26 cellular contexts compared by ENCODE assay signal in genomic region chr1:55826413-55827080, GRCh38.
A peak's percentile ranks its signal among the peaks of the same experiment; 100 is the strongest.
DNase-seq lines count a peak whose midpoint lies in the region; ATAC-seq and TF ChIP-seq lines count a peak whose summit lies in the region.
"Had no signal": no experiment of that assay in that cellular context is flagged by ENCODE, and none has a peak within 500 bp of the region (broad histone marks: within the 10 kb centered on the region; RNA-seq: fewer than 3 reads in every experiment).

No MANE protein-coding gene starts in this region.

- H2AK5ac ChIP-seq in mesenchymal stem cell (ENCODE audit: low read length, severe bottlenecking) = no peak overlapping the region

- no peak overlapping the region for H3K14ac ChIP-seq in mesenchymal stem cell (ENCODE audit: low read length in 2 of 2)

- H2AFZ ChIP-seq in mesenchymal stem cell (ENCODE audit: low read depth, low read length) = no peak overlapping the region

- ATAC-seq in HG03175 (IDR thresholded peaks at IDR 0.05; ENCODE audit: unreplicated experiment) = no peak
- ATAC-seq: HepG2, sciatic nerve had no signal

- H3K36me3 ChIP-seq in MG63 (no peaks in the 10 kb centered on the region), mesenchymal stem cell (ENCODE audit: control insufficient read depth in 1 of 2, insufficient read depth in 2 of 2, low read depth in 1 of 2, low read length in 2 of 2) (no peaks in the 10 kb centered on the region)
- H3K36me3 ChIP-seq: BLaER1 treated with 17β-estradiol and CSF1 and Interleukin-3, amounts not matched to agents 10 nM and 100 nM; stomach; tibial nerve had no signal

- H2BK12ac ChIP-seq in mesenchymal stem cell (ENCODE audit: low read length in 2 of 2) = peak overlapping the region in 1 of 2 experiments; percentile 70

- CTCF ChIA-PET in AG04450 (lab: Charles Lee) = no interaction called here

- H3K4me1 ChIP-seq in mesenchymal stem cell (ENCODE audit: control insufficient read depth, insufficient read depth, low read depth, low read length) = no peaks in the 10 kb centered on the region
- H3K4me1 ChIP-seq: BLaER1 treated with 17β-estradiol and CSF1 and Interleukin-3, amounts not matched to agents 10 nM and 100 nM; stomach; tibial nerve had no signal

- H4K8ac ChIP-seq in mesenchymal stem cell (ENCODE audit: low read length) = no peak overlapping the region

- H3K9me3 ChIP-seq in AG04450 (ENCODE audit: control insufficient read depth, insufficient read depth, low read length) (no peaks in the 10 kb centered on the region), MG63 (peaks cover 4% of the 10 kb centered on the region; the same call in 1 of the 2 replicates), mesenchymal stem cell (ENCODE audit: control insufficient read depth, low read length) (no peaks in the 10 kb centered on the region)
- H3K9me3 ChIP-seq: BLaER1 treated with 17β-estradiol and CSF1 and Interleukin-3, amounts not matched to agents 10 nM and 100 nM; mucosa of descending colon; stomach; tibial nerve had no signal

- no peak overlapping the region for H2BK120ac ChIP-seq in mesenchymal stem cell (ENCODE audit: low read depth, low read length)

- H2BK15ac ChIP-seq in mesenchymal stem cell (ENCODE audit: low read depth, poor library complexity, severe bottlenecking) = no peak overlapping the region

- H3K23ac ChIP-seq in mesenchymal stem cell (ENCODE audit: low read length in 2 of 2) = no peak overlapping the region

- H3K9ac ChIP-seq in mesenchymal stem cell (ENCODE audit: low read length) = peak overlapping the region; percentile 3
- H3K9ac ChIP-seq: BLaER1 treated with 17β-estradiol and CSF1 and Interleukin-3, amounts not matched to agents 10 nM and 100 nM had no signal

- POLR2A ChIA-PET in AG04450 (lab: Yijun Ruan, JAX) = interaction anchor here (0.8 kb wide), 1 partner anchor 130 kb away, joined by 3 read pairs; no protein-coding TSS in a partner anchor

- H3K4me3 ChIP-seq in AG04450 (ENCODE audit: low read depth, low read length) = no peak overlapping the region
- H3K4me3 ChIP-seq in MG63 = no peak overlapping the region
- no peak overlapping the region for H3K4me3 ChIP-seq in mesenchymal stem cell (ENCODE audit: insufficient read depth in 1 of 2, low read depth in 1 of 2, low read length in 2 of 2)
- H3K4me3 ChIP-seq: BLaER1 treated with 17β-estradiol and CSF1 and Interleukin-3, amounts not matched to agents 10 nM and 100 nM; mucosa of descending colon; stomach; tibial nerve had no signal

- H3K27me3 ChIP-seq in AG04450 (ENCODE audit: control insufficient read depth, insufficient read depth, low read length) (no peaks in the 10 kb centered on the region), MG63 (no peaks in the 10 kb centered on the region), mesenchymal stem cell (ENCODE audit: control insufficient read depth in 1 of 2, insufficient read depth in 1 of 2, low read length in 2 of 2) (no peaks in the 10 kb centered on the region)
- H3K27me3 ChIP-seq: BLaER1 treated with 17β-estradiol and CSF1 and Interleukin-3, amounts not matched to agents 10 nM and 100 nM; stomach; tibial nerve had no signal

- H3K27ac ChIP-seq in AG04450 (ENCODE audit: low read depth, low read length) (peak overlapping the region; percentile 69), mesenchymal stem cell (ENCODE audit: low read length, poor library complexity, severe bottlenecking) (no peak overlapping the region)
- H3K27ac ChIP-seq: BLaER1 treated with 17β-estradiol and CSF1 and Interleukin-3, amounts not matched to agents 10 nM and 100 nM; tibial nerve had no signal

- H3K4me2 ChIP-seq in mesenchymal stem cell (ENCODE audit: low read length, poor library complexity, severe bottlenecking) = no peak overlapping the region
- H3K4me2 ChIP-seq: BLaER1 treated with 17β-estradiol and CSF1 and Interleukin-3, amounts not matched to agents 10 nM and 100 nM had no signal

- TF ChIP-seq CTCF in AG04450 (IDR thresholded peaks at IDR 0.05; ENCODE audit: low read depth, low read length) = no peak

- no peak overlapping the region for H2BK5ac ChIP-seq in mesenchymal stem cell (ENCODE audit: low read depth, low read length, poor library complexity, severe bottlenecking)

- no peak overlapping the region for H4K91ac ChIP-seq in mesenchymal stem cell (ENCODE audit: low read length)

- WGBS in mesenchymal stem cell = 62% methylated on average over 4 of the region's 4 CpGs

- H3K18ac ChIP-seq in mesenchymal stem cell (ENCODE audit: low read depth in 1 of 2, low read length in 2 of 2) = peak overlapping the region; percentile 64 to 86

- no peak for DNase-seq in AG04450 (ENCODE audit: low read depth, low spot score)
- peak; percentile 16 for DNase-seq in MG63
- peak; percentile 32 for DNase-seq in cerebellar cortex (ENCODE audit: low spot score)
- DNase-seq in mesenchymal stem cell = peak; percentile 55
- DNase-seq in iPS-NIHi11 (ENCODE audit: low spot score) = no peak
- DNase-seq in stimulated activated CD4-positive, alpha-beta T cell treated with anti-CD3 and anti-CD28 coated beads, Interleukin-4, amount 100 ng/mL, for 1 hour = no peak
- no peak for DNase-seq in NOMO-1 (lab: John Stamatoyannopoulos, UW; ENCODE audit: unreplicated experiment in 2 of 2)
- DNase-seq: activated CD4-positive, alpha-beta T cell treated with anti-CD3 and anti-CD28 coated beads, Interleukin-2, amount 50 U/mL, for 1 hour; activated naive CD8-positive, alpha-beta T cell treated with anti-CD3 and anti-CD28 coated beads, Interleukin-2, amount 10 ng/mL, durations not matched to agents 7 days and 5 days; Calu3; H9; hippocampal formation; NCI-H1092; NCI-H187; NCI-H2227 treated with DMSO at 0.1 percent for 48 hours; NCI-H774; nephron progenitor cell; posterior cingulate gyrus; stimulated activated CD4-positive, alpha-beta T cell treated with anti-CD3 and anti-CD28 coated beads, Interleukin-15, amount 100 ng/mL, for 24 hours had no signal

- H3K4ac ChIP-seq in mesenchymal stem cell (ENCODE audit: low read depth in 1 of 2, low read length in 2 of 2) = peak overlapping the region; percentile 71 to 81

- no peaks in the 10 kb centered on the region for H3K79me1 ChIP-seq in mesenchymal stem cell (replicated peaks; ENCODE audit: low read length, poor library complexity, severe bottlenecking)

Comparison
In these comparisons a context has a peak if more than half of its experiments do, and no peak if none do; other contexts are left out.
1. DNase-seq: peak in MG63 (single experiment), cerebellar cortex (single experiment) and mesenchymal stem cell (single experiment); none in AG04450 (single experiment), iPS-NIHi11 (single experiment), stimulated activated CD4-positive, alpha-beta T cell treated with anti-CD3 and anti-CD28 coated beads, Interleukin-4, amount 100 ng/mL, for 1 hour (single experiment) and NOMO-1 (0 of 2).